In genomic region chrX:29662759-29663503, GRCh38 we compare ENCODE assay signal across 8 cellular contexts.
A peak's percentile ranks its signal among the peaks of the same experiment; 100 is the strongest.
DNase-seq lines count a peak whose midpoint lies in the region; ATAC-seq and TF ChIP-seq lines count a peak whose summit lies in the region.

No MANE protein-coding gene starts in this region.

- peaks cover 37% of the 10 kb centered on the region for H3K4me1 Mint-ChIP-seq in osteocyte (ENCODE audit: unreplicated experiment)
- no peaks in the 10 kb centered on the region for H3K4me1 Mint-ChIP-seq in activated CD4-positive, alpha-beta memory T cell treated with anti-CD3 and anti-CD28 coated beads, Interleukin-2, amount 10 ng/mL, durations not matched to agents 7 days and 5 days

- POLR2A ChIA-PET in activated CD4-positive, alpha-beta memory T cell treated with anti-CD3 and anti-CD28 coated beads, Interleukin-2, amount 10 ng/mL, durations not matched to agents 7 days and 5 days (lab: Charles Lee), result no interaction called here

- no peak for TF ChIP-seq EP300 in transverse colon (IDR thresholded peaks at IDR 0.05; ENCODE audit: low read depth)

- TF ChIP-seq POLR2A in transverse colon (IDR thresholded peaks at IDR 0.05), result no peak

- H3K36me3 Mint-ChIP-seq in osteocyte (ENCODE audit: unreplicated experiment), result no peaks in the 10 kb centered on the region
- H3K36me3 Mint-ChIP-seq in activated CD4-positive, alpha-beta memory T cell treated with anti-CD3 and anti-CD28 coated beads, Interleukin-2, amount 10 ng/mL, durations not matched to agents 7 days and 5 days (ENCODE audit: low read depth), result no peaks in the 10 kb centered on the region

- H3K9me3 Mint-ChIP-seq in osteocyte (ENCODE audit: unreplicated experiment), result peaks cover 4% of the 10 kb centered on the region
- H3K9me3 Mint-ChIP-seq in activated CD4-positive, alpha-beta memory T cell treated with anti-CD3 and anti-CD28 coated beads, Interleukin-2, amount 10 ng/mL, durations not matched to agents 7 days and 5 days, result peaks cover 2% of the 10 kb centered on the region

- H3K27ac ChIP-seq in transverse colon, result no peak overlapping the region

- peak; percentile 77 to 94 for DNase-seq in cardiac fibroblast (ENCODE audit: low read depth in 2 of 2)
- no peak for DNase-seq in osteocyte (ENCODE audit: extremely low spot score, unreplicated experiment)
- DNase-seq in activated CD4-positive, alpha-beta memory T cell treated with anti-CD3 and anti-CD28 coated beads, Interleukin-2, amount 10 ng/mL, durations not matched to agents 7 days and 5 days, result no peak
- DNase-seq in NCI-H2081 treated with DMSO at 0.1 percent for 48 hours (lab: John Stamatoyannopoulos, UW), result no peak
- DNase-seq in transverse colon, result no peak
- DNase-seq in iPS-NIHi11 (ENCODE audit: low spot score), result no peak

- peak; percentile 57 for ATAC-seq in GM19043 (IDR thresholded peaks at IDR 0.05; ENCODE audit: low read depth, unreplicated experiment)
- ATAC-seq in HG03442 (IDR thresholded peaks at IDR 0.05; ENCODE audit: unreplicated experiment), result peak; percentile 76

- intact Hi-C loops in transverse colon (cut with DNase I; ENCODE audit: low total_unique reads), result no loop called here

- no peaks in the 10 kb centered on the region for H3K27me3 Mint-ChIP-seq in osteocyte (ENCODE audit: unreplicated experiment)
- no peaks in the 10 kb centered on the region for H3K27me3 Mint-ChIP-seq in activated CD4-positive, alpha-beta memory T cell treated with anti-CD3 and anti-CD28 coated beads, Interleukin-2, amount 10 ng/mL, durations not matched to agents 7 days and 5 days

- WGBS in transverse colon (ENCODE audit: low coverage in 1 of 2), 2 donors, result 16 to 47% methylated on average over 2 to 4 of the region's 4 CpGs

- no peaks in the 10 kb centered on the region for H3K9me3 ChIP-seq in transverse colon

- H3K4me3 Mint-ChIP-seq in osteocyte (ENCODE audit: unreplicated experiment), result no peak overlapping the region
- no peak overlapping the region for H3K4me3 Mint-ChIP-seq in activated CD4-positive, alpha-beta memory T cell treated with anti-CD3 and anti-CD28 coated beads, Interleukin-2, amount 10 ng/mL, durations not matched to agents 7 days and 5 days

- no peaks in the 10 kb centered on the region for H3K27me3 ChIP-seq in transverse colon

- H3K4me3 ChIP-seq in cardiac fibroblast (replicated peaks in 1 of 2; ENCODE audit: low read depth in 2 of 2, low read length in 2 of 2) (no peak overlapping the region), transverse colon (no peak overlapping the region)

- H3K27ac Mint-ChIP-seq in osteocyte (ENCODE audit: unreplicated experiment), result peak overlapping the region; percentile 72
- H3K27ac Mint-ChIP-seq in activated CD4-positive, alpha-beta memory T cell treated with anti-CD3 and anti-CD28 coated beads, Interleukin-2, amount 10 ng/mL, durations not matched to agents 7 days and 5 days, result no peak overlapping the region

- H3K4me1 ChIP-seq in transverse colon, result no peaks in the 10 kb centered on the region

- in situ Hi-C loops in transverse colon (cut with MboI; ENCODE audit: low pct_ligation_motif_present in 1 of 4, low pct_unique_long_range_greater_than_20kb in 1 of 4, low sequenced_read_pairs in 3 of 4), result no loop called here

- no peak for TF ChIP-seq CTCF in cardiac fibroblast (IDR thresholded peaks at IDR 0.05; ENCODE audit: low read depth, low read length)
- TF ChIP-seq CTCF in osteocyte (IDR thresholded peaks at IDR 0.05), result no peak
- TF ChIP-seq CTCF in transverse colon (IDR thresholded peaks at IDR 0.05), result no peak

- no peaks in the 10 kb centered on the region for H3K36me3 ChIP-seq in transverse colon

- CTCF ChIA-PET in activated CD4-positive, alpha-beta memory T cell treated with anti-CD3 and anti-CD28 coated beads, Interleukin-2, amount 10 ng/mL, durations not matched to agents 7 days and 5 days (lab: Charles Lee), result no interaction called here

Comparison
In these comparisons a context has a peak if more than half of its experiments do, and no peak if none do; other contexts are left out.
1. DNase-seq: peak in cardiac fibroblast (2 of 2); none in osteocyte (single experiment), activated CD4-positive, alpha-beta memory T cell treated with anti-CD3 and anti-CD28 coated beads, Interleukin-2, amount 10 ng/mL, durations not matched to agents 7 days and 5 days (single experiment), NCI-H2081 treated with DMSO at 0.1 percent for 48 hours (single experiment), transverse colon (single experiment) and iPS-NIHi11 (single experiment).